19 cellular contexts compared by ENCODE assay signal in genomic region chr18:13235326-13235937, GRCh38. TPM values are rescaled to one million over a fixed set of nuclear protein-coding genes. Genes with fewer than 3 reads are reported as not detected.
DNase-seq lines count a peak whose midpoint lies in the region; TF ChIP-seq lines count a peak whose summit lies in the region.
"Had no signal": no experiment of that assay in that cellular context is flagged by ENCODE, and none has a peak within 500 bp of the region (broad histone marks: within the 10 kb centered on the region; RNA-seq: fewer than 3 reads in every experiment).

No MANE protein-coding gene starts in this region.

- peak; percentile 17 for DNase-seq in AG10803 (ENCODE audit: low read depth)
- DNase-seq in H7, result peak; percentile 33
- peak; percentile 74 for DNase-seq in coronary artery (ENCODE audit: low spot score)
- DNase-seq in mesenteric fat pad (ENCODE audit: low spot score), result peak; percentile 35
- DNase-seq in GM13976 (ENCODE audit: low spot score), result no peak
- no peak for DNase-seq in GM13977 (ENCODE audit: low spot score)
- no peak for DNase-seq in CD8-positive, alpha-beta memory T cell
- DNase-seq in KG1 (lab: John Stamatoyannopoulos, UW), result no peak
- DNase-seq: activated CD4-positive, alpha-beta T cell treated with anti-CD3 and anti-CD28 coated beads for 1 hour; HCEC 1CT; NCI-H146; stimulated activated CD4-positive, alpha-beta T cell treated with anti-CD3 and anti-CD28 coated beads, Interleukin-4, amount 100 ng/mL, for 24 hours; T-helper 9 cell; thyroid gland had no signal

- H3K9me3 ChIP-seq in CD8-positive, alpha-beta memory T cell (ENCODE audit: low read length), result no peaks in the 10 kb centered on the region
- H3K9me3 ChIP-seq: neutrophil, right lobe of liver, thyroid gland had no signal

- no peaks in the 10 kb centered on the region for H3K36me3 Mint-ChIP-seq in CD8-positive, alpha-beta memory T cell

- H3K4me1 ChIP-seq in CD8-positive, alpha-beta memory T cell (ENCODE audit: insufficient read depth, low read length), result no peaks in the 10 kb centered on the region

- H3K27ac Mint-ChIP-seq in CD8-positive, alpha-beta memory T cell, result no peak overlapping the region

- H3K27me3 Mint-ChIP-seq in CD8-positive, alpha-beta memory T cell, result no peaks in the 10 kb centered on the region

- H3K36me3 ChIP-seq in H7 (replicated peaks; ENCODE audit: control insufficient read depth, insufficient read depth, low read length), result no peaks in the 10 kb centered on the region
- H3K36me3 ChIP-seq in CD8-positive, alpha-beta memory T cell (ENCODE audit: insufficient read depth, low read length), result no peaks in the 10 kb centered on the region
- H3K36me3 ChIP-seq: neutrophil, right lobe of liver, thyroid gland had no signal

- POLR2A ChIA-PET in CD8-positive, alpha-beta memory T cell (lab: Charles Lee), result no interaction called here

- CTCF ChIA-PET in CD8-positive, alpha-beta memory T cell (lab: Charles Lee), result no interaction called here

- H3K27ac ChIP-seq in coronary artery, result peak overlapping the region; percentile 27 to 59
- H3K27ac ChIP-seq in CD8-positive, alpha-beta memory T cell (ENCODE audit: low read depth, low read length), result no peak overlapping the region
- H3K27ac ChIP-seq: epithelial cell of prostate, neutrophil, right lobe of liver, thyroid gland had no signal

- no peaks in the 10 kb centered on the region for H3K4me1 Mint-ChIP-seq in CD8-positive, alpha-beta memory T cell

- no peak overlapping the region for H3K4me3 Mint-ChIP-seq in CD8-positive, alpha-beta memory T cell

- no peak overlapping the region for H3K4me3 ChIP-seq in AG10803 (ENCODE audit: low read length)
- H3K4me3 ChIP-seq in H7 (ENCODE audit: insufficient read depth, low read depth, low read length), result no peak overlapping the region
- H3K4me3 ChIP-seq in coronary artery, result no peak overlapping the region
- H3K4me3 ChIP-seq in CD8-positive, alpha-beta memory T cell (ENCODE audit: low read length), result no peak overlapping the region
- H3K4me3 ChIP-seq: right lobe of liver, thyroid gland had no signal

- peaks cover 0 to 2% (median 0%) of the 10 kb centered on the region in 5 donors for H3K9me3 Mint-ChIP-seq in CD8-positive, alpha-beta memory T cell

- in situ Hi-C loops in GM13976 (cut with MboI; ENCODE audit: low sequenced_read_pairs, unreplicated experiment) (no loop called here), GM13977 (cut with MboI; ENCODE audit: low pct_unique_long_range_greater_than_20kb, low sequenced_read_pairs, unreplicated experiment) (no loop called here)

- H3K27me3 ChIP-seq in H7 (ENCODE audit: control insufficient read depth, insufficient read depth, low read length), result no peaks in the 10 kb centered on the region
- H3K27me3 ChIP-seq in CD8-positive, alpha-beta memory T cell (ENCODE audit: insufficient read depth, low read length, poor library complexity, severe bottlenecking), result no peaks in the 10 kb centered on the region
- H3K27me3 ChIP-seq: neutrophil, right lobe of liver, thyroid gland had no signal

- no peak for TF ChIP-seq CTCF in AG10803 (conservative IDR thresholded peaks at IDR 0.05; ENCODE audit: low read length)
- no peak for TF ChIP-seq CTCF in coronary artery (IDR thresholded peaks at IDR 0.05)
- TF ChIP-seq CTCF in GM13976 (IDR thresholded peaks at IDR 0.05; ENCODE audit: borderline replicate concordance, control extremely low read depth, extremely low read depth, insufficient read depth, missing control alignments), result no peak
- no peak for TF ChIP-seq CTCF in GM13977 (IDR thresholded peaks at IDR 0.05; ENCODE audit: extremely low read depth, insufficient read depth, missing control alignments)

RNA-seq across cellular contexts. Expression of gene LDLRAD4, which starts 16.9 kb away (rescaled TPM):
- 21.0 and 23.9 TPM in 2 replicates for total RNA-seq in H7 (2014; rRNA removed; shearing (Covaris generic))
- 39.6 TPM for total RNA-seq in mesenteric fat pad
- total RNA-seq in CD8-positive, alpha-beta memory T cell, result 10 to 100 TPM; 27.3 to 30.4 TPM
- 8.1 TPM for polyA plus RNA-seq in CD8-positive, alpha-beta memory T cell
- total RNA-seq: HT1080, NCI-H460 had no signal

Comparison
In these comparisons a context has a peak if more than half of its experiments do, and no peak if none do; other contexts are left out.
1. DNase-seq: peak in AG10803 (single experiment), H7 (single experiment), coronary artery (single experiment) and mesenteric fat pad (single experiment); none in GM13976 (single experiment), GM13977 (single experiment), CD8-positive, alpha-beta memory T cell (0 of 5) and KG1 (single experiment).